In the genomic region with DNA sequence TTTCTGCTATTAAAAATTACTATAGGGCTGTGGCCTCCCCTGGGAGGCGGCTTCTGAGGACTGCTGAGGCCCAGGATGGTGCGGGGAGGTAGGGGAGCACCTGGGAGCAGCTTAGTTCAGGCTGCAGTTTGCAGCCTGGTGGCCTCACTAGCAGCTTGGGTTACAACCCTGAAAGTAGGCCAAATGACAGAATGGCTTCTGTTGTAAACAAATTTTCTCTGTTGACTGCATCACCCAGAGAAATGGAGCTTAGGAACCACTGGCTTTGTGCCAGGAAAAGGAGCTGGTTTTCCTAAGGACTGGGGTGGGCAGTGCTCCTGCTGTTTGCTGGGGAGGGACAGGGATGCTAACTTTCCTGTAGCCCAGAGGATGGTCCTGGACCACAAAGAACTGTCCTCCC, we compare ENCODE assay signal across 20 cellular contexts.
DNase-seq lines count a peak whose midpoint lies in the region; ATAC-seq and TF ChIP-seq lines count a peak whose summit lies in the region.
"Had no signal": no experiment of that assay in that cellular context is flagged by ENCODE, and none has a peak within 500 bp of the region (broad histone marks: within the 10 kb centered on the region; RNA-seq: fewer than 3 reads in every experiment).

No MANE protein-coding gene starts in this region.

- 76% methylated on average over 2 of the region's 2 CpGs for WGBS in hepatocyte (ENCODE audit: low lambda C conversion rate, missing lambda C conversion rate)

- no peaks in the 10 kb centered on the region for H3K36me3 ChIP-seq in hepatocyte (replicated peaks; ENCODE audit: insufficient read depth, low read depth)
- H3K36me3 ChIP-seq: Peyer's patch had no signal

- ATAC-seq in GM21717 (IDR thresholded peaks at IDR 0.05; ENCODE audit: unreplicated experiment) = no peak

- no peaks in the 10 kb centered on the region for H3K9me3 ChIP-seq in hepatocyte (ENCODE audit: low read depth)
- H3K9me3 ChIP-seq: Peyer's patch had no signal

- no peak overlapping the region for H3K4me2 ChIP-seq in hepatocyte

- no peaks in the 10 kb centered on the region for H3K27me3 ChIP-seq in hepatocyte
- H3K27me3 ChIP-seq: Peyer's patch had no signal

- H3K27ac ChIP-seq in hepatocyte = no peak overlapping the region
- H3K27ac ChIP-seq: 22Rv1, epithelial cell of prostate, Peyer's patch had no signal

- no peaks in the 10 kb centered on the region for H3K79me2 ChIP-seq in hepatocyte

- no peak overlapping the region for H3K4me3 ChIP-seq in hepatocyte
- H3K4me3 ChIP-seq: Peyer's patch had no signal

- H4K20me1 ChIP-seq in hepatocyte (ENCODE audit: insufficient read depth, poor library complexity, severe bottlenecking) = no peaks in the 10 kb centered on the region

- TF ChIP-seq CTCF in hepatocyte (IDR thresholded peaks at IDR 0.05; ENCODE audit: poor library complexity) = no peak

- H2AFZ ChIP-seq in hepatocyte = no peak overlapping the region

- no peaks in the 10 kb centered on the region for H3K9me2 ChIP-seq in hepatocyte (replicated peaks; ENCODE audit: insufficient read depth)

- peaks cover 5% of the 10 kb centered on the region for H3K4me1 ChIP-seq in hepatocyte (ENCODE audit: insufficient read depth)
- H3K4me1 ChIP-seq: Peyer's patch had no signal

- DNase-seq in DMS 273 (lab: John Stamatoyannopoulos, UW; ENCODE audit: unreplicated experiment) (peak; percentile 17), DMS 273 treated with DMSO at 0.1 percent for 48 hours (lab: John Stamatoyannopoulos, UW) (no peak), NCI-H1105 treated with DMSO at 0.1 percent for 48 hours (lab: John Stamatoyannopoulos, UW) (peak; percentile 45), NCI-H345 treated with DMSO at 0.1 percent for 48 hours (lab: John Stamatoyannopoulos, UW; ENCODE audit: unreplicated experiment) (peak; percentile 33), hepatocyte (ENCODE audit: low spot score) (peak; percentile 19), NCI-H128 (lab: John Stamatoyannopoulos, UW; ENCODE audit: unreplicated experiment) (no peak), midbrain (lab: John Stamatoyannopoulos, UW) (no peak)
- DNase-seq: activated CD8-positive, alpha-beta memory T cell treated with anti-CD3 and anti-CD28 coated beads, Interleukin-2, amount 50 U/mL, for 4 hours; activated naive CD8-positive, alpha-beta T cell treated with anti-CD3 and anti-CD28 coated beads for 36 hours; CD4-positive, alpha-beta T cell; DMS53; naive B cell; Peyer's patch; SIG-M5; small intestine; SW 1271; T1000 had no signal

Comparison
In these comparisons a context has a peak if more than half of its experiments do, and no peak if none do; other contexts are left out.
1. DNase-seq: peak in DMS 273 (single experiment), NCI-H1105 treated with DMSO at 0.1 percent for 48 hours (single experiment), NCI-H345 treated with DMSO at 0.1 percent for 48 hours (single experiment) and hepatocyte (single experiment); none in DMS 273 treated with DMSO at 0.1 percent for 48 hours (single experiment), NCI-H128 (single experiment) and midbrain (single experiment).